ENCODE assay signal across 8 cellular contexts in genomic region chr20:51456511-51457280, GRCh38.
DNase-seq lines count a peak whose midpoint lies in the region; ATAC-seq and TF ChIP-seq lines count a peak whose summit lies in the region.

No MANE protein-coding gene starts in this region.

- DNase-seq in EH (ENCODE audit: low read depth) (peak; percentile 97), NCI-H2107 (lab: John Stamatoyannopoulos, UW) (peak; percentile 27), amygdala (lab: John Stamatoyannopoulos, UW) (peak; percentile 9 to 90 (median 76)), left ventricle myocardium inferior (peak; percentile 95), progenitor cell of endocrine pancreas (ENCODE audit: low spot score, unreplicated experiment) (no peak), NCI-H1930 (lab: John Stamatoyannopoulos, UW) (no peak)
- DNase-seq in stimulated activated CD4-positive, alpha-beta T cell treated with anti-CD3 and anti-CD28 coated beads, Interleukin-12 subunit alpha, Interleukin-12 subunit beta, amount 100 ng/mL, for 4 hours: no peak

- H3K4me3 Mint-ChIP-seq in progenitor cell of endocrine pancreas (ENCODE audit: low read depth): no peak overlapping the region

- no peaks in the 10 kb centered on the region for H3K27me3 ChIP-seq in left ventricle myocardium inferior (ENCODE audit: low read depth)

- H3K4me1 Mint-ChIP-seq in progenitor cell of endocrine pancreas (ENCODE audit: low read depth): no peaks in the 10 kb centered on the region

- intact Hi-C loops in left ventricle myocardium inferior (cut with micrococcal nuclease): no loop called here

- peaks cover 22% of the 10 kb centered on the region for H3K4me1 ChIP-seq in left ventricle myocardium inferior

- no peaks in the 10 kb centered on the region for H3K27me3 Mint-ChIP-seq in progenitor cell of endocrine pancreas

- H3K27ac ChIP-seq in left ventricle myocardium inferior (replicated peaks): peak overlapping the region; percentile 69

- H3K9me3 Mint-ChIP-seq in progenitor cell of endocrine pancreas (ENCODE audit: low read depth): peaks cover 5% of the 10 kb centered on the region

- no peak for TF ChIP-seq CTCF in left ventricle myocardium inferior (IDR thresholded peaks at IDR 0.05; ENCODE audit: borderline replicate concordance)
- no peak for TF ChIP-seq CTCF in progenitor cell of endocrine pancreas (IDR thresholded peaks at IDR 0.05; ENCODE audit: unreplicated experiment)

- peak overlapping the region; percentile 9 for H3K27ac Mint-ChIP-seq in progenitor cell of endocrine pancreas

- peak overlapping the region; percentile 16 for H3K4me3 ChIP-seq in left ventricle myocardium inferior

- no peak for ATAC-seq in GM21360 (IDR thresholded peaks at IDR 0.05; ENCODE audit: unreplicated experiment)

- H3K36me3 ChIP-seq in left ventricle myocardium inferior: peaks cover 4% of the 10 kb centered on the region

- H3K9me3 ChIP-seq in left ventricle myocardium inferior (replicated peaks): no peaks in the 10 kb centered on the region

- H3K36me3 Mint-ChIP-seq in progenitor cell of endocrine pancreas (ENCODE audit: insufficient read depth): peaks cover 26% of the 10 kb centered on the region

Comparison
In these comparisons a context has a peak if more than half of its experiments do, and no peak if none do; other contexts are left out.
1. DNase-seq: peak in EH (single experiment), NCI-H2107 (single experiment), amygdala (56 of 56) and left ventricle myocardium inferior (single experiment); none in progenitor cell of endocrine pancreas (single experiment), NCI-H1930 (0 of 2) and stimulated activated CD4-positive, alpha-beta T cell treated with anti-CD3 and anti-CD28 coated beads, Interleukin-12 subunit alpha, Interleukin-12 subunit beta, amount 100 ng/mL, for 4 hours (single experiment).